ENCODE assay signal across 21 cellular contexts in the genomic region with DNA sequence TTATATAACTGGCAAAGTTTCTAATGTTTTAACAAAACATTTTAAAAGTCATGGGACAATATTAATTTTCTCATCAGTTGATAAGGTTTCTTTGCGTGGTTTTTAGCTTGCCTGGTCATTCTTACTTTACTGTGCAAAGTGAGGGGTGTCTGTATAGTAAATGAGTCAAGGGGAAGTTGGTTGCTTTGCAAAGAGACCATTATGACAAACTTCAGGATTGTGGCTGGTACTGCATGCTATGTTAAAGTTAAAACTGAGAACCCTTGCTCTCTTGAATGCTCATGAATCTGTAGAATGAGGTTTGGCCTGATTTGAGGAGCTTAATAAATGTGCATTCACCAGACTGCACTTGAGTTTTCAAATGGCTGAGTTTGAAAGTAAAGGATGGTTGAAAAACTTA.
A peak's percentile ranks its signal among the peaks of the same experiment; 100 is the strongest.
DNase-seq lines count a peak whose midpoint lies in the region; ATAC-seq and TF ChIP-seq lines count a peak whose summit lies in the region.
"Had no signal": no experiment of that assay in that cellular context is flagged by ENCODE, and none has a peak within 500 bp of the region (broad histone marks: within the 10 kb centered on the region; RNA-seq: fewer than 3 reads in every experiment).

No MANE protein-coding gene starts in this region.

- CTCF ChIA-PET in GM10248 (lab: Yijun Ruan, JAX) = interaction anchor here (0.7 kb wide), 1 partner anchor 10 kb away, joined by 3 read pairs; no protein-coding TSS in a partner anchor

- in situ Hi-C loops in ACHN (cut with HindIII; ENCODE audit: low pct_ligation_motif_present, low pct_unique_long_range_greater_than_20kb, low sequenced_read_pairs) = no loop called here

- POLR2A ChIA-PET in GM10248 (lab: Yijun Ruan, JAX) = interaction anchor here (0.5 kb wide), 1 partner anchor 101 kb away, joined by 3 read pairs; no protein-coding TSS in a partner anchor

- TF ChIP-seq CTCF in GM10248 (IDR thresholded peaks at IDR 0.05; ENCODE audit: control extremely low read depth, extremely low read depth, low read depth, missing control alignments) = no peak

- ATAC-seq in GM18870 (IDR thresholded peaks at IDR 0.05; ENCODE audit: unreplicated experiment) (peak; percentile 86), HG02798 (IDR thresholded peaks at IDR 0.05; ENCODE audit: poor library complexity, unreplicated experiment) (peak; percentile 48), HG03469 (IDR thresholded peaks at IDR 0.05; ENCODE audit: unreplicated experiment) (peak; percentile 74), HG03097 (IDR thresholded peaks at IDR 0.05; ENCODE audit: low FRiP score, unreplicated experiment) (no peak)
- ATAC-seq: gastrocnemius medialis had no signal

- DNase-seq in ELR (ENCODE audit: low read depth) (peak; percentile 5), ACHN (no peak), GM10248 (ENCODE audit: extremely low spot score) (no peak)
- DNase-seq in activated CD8-positive, alpha-beta memory T cell treated with anti-CD3 and anti-CD28 coated beads, Interleukin-2, amount 50 U/mL, for 48 hours = no peak
- DNase-seq: activated CD4-positive, CD25-positive, alpha-beta regulatory T cell; activated effector memory CD4-positive, alpha-beta T cell treated with Interleukin-2 at 50 U/mL for 16 hours; CD4-positive, alpha-beta memory T cell; DMS79; dorsolateral prefrontal cortex; erythroblast; gastrocnemius medialis; IMR-90; NCI-H2029 treated with DMSO at 0.1 percent for 48 hours; NCI-H524; nephron progenitor cell; Right ventricle myocardium superior; uterus had no signal
